Comparison of ENCODE assay signal across 8 cellular contexts in genomic region chr6:31652925-31653724, GRCh38. TPM values are rescaled to one million over a fixed set of nuclear protein-coding genes. Genes with fewer than 3 reads are reported as not detected.
DNase-seq lines count a peak whose midpoint lies in the region; ATAC-seq and TF ChIP-seq lines count a peak whose summit lies in the region.

No MANE protein-coding gene starts in this region.

- H3K79me2 ChIP-seq in OCI-LY1 (ENCODE audit: insufficient read depth, low read length), result peaks cover 9% of the 10 kb centered on the region; the same call in 1 of the 2 replicates

- no peak overlapping the region for H2AFZ ChIP-seq in OCI-LY1 (ENCODE audit: low read length)

- TF ChIP-seq POLR2A in prostate gland (IDR thresholded peaks at IDR 0.05), result peak; percentile 71

- H3K4me1 ChIP-seq in OCI-LY1 (ENCODE audit: insufficient read depth, low read length, severe bottlenecking) (peaks cover 25% of the 10 kb centered on the region), right atrium auricular region (peaks cover 0 to 24% of the 10 kb centered on the region in 2 donors), prostate gland (replicated peaks) (peaks cover 5% of the 10 kb centered on the region)

- H3K27ac ChIP-seq in OCI-LY1 (ENCODE audit: low read depth, low read length, poor library complexity, severe bottlenecking) (peak overlapping the region; percentile 84), right atrium auricular region (peak overlapping the region; percentile 97 to 98), prostate gland (peak overlapping the region; percentile 97 to 99)

- H3K36me3 ChIP-seq in OCI-LY1 (ENCODE audit: insufficient read depth, low read length) (peaks cover 18% of the 10 kb centered on the region), right atrium auricular region (peaks cover 38% of the 10 kb centered on the region), prostate gland (peaks cover 7 to 13% of the 10 kb centered on the region in 2 donors)

- H3K9ac ChIP-seq in OCI-LY1 (ENCODE audit: low read length), result peak overlapping the region; percentile 87

- 5% methylated on average over 37 of the region's 37 CpGs for WGBS in prostate gland

- H3K9me3 ChIP-seq in OCI-LY1 (ENCODE audit: low read length) (no peaks in the 10 kb centered on the region), right atrium auricular region (no peaks in the 10 kb centered on the region), prostate gland (no peaks in the 10 kb centered on the region)

- H3F3A ChIP-seq in OCI-LY1 (ENCODE audit: insufficient read depth, low read length), result no peaks in the 10 kb centered on the region

- intact Hi-C loops in prostate gland (cut with DNase I), result no loop called here

- DNase-seq in COLO668 (lab: John Stamatoyannopoulos, UW; ENCODE audit: unreplicated experiment) (peak; percentile 86), right atrium auricular region (ENCODE audit: low spot score) (peak; percentile 93), prostate gland (ENCODE audit: low spot score) (peak; percentile 86), LoVo (ENCODE audit: low spot score) (no peak)
- peak; percentile 67 for DNase-seq in activated naive CD8-positive, alpha-beta T cell treated with anti-CD3 and anti-CD28 coated beads, Interleukin-2, amount 50 U/mL, for 16 hours (ENCODE audit: low read depth, low spot score)

- peak overlapping the region; percentile 91 for H3K4me2 ChIP-seq in OCI-LY1 (ENCODE audit: low read length)

- TF ChIP-seq CTCF in OCI-LY1 (IDR thresholded peaks at IDR 0.05; ENCODE audit: low read length) (peak; percentile 33; the same call in 1 of the 2 replicates), right atrium auricular region (IDR thresholded peaks at IDR 0.05) (peak in 1 of 2 donors; percentile 30), prostate gland (IDR thresholded peaks at IDR 0.05) (no peak)

- H3K27me3 ChIP-seq in OCI-LY1 (ENCODE audit: insufficient read depth, low read length) (no peaks in the 10 kb centered on the region), right atrium auricular region (no peaks in the 10 kb centered on the region), prostate gland (replicated peaks; ENCODE audit: insufficient read depth) (no peaks in the 10 kb centered on the region)

- H4K20me1 ChIP-seq in OCI-LY1 (ENCODE audit: insufficient read depth, low read length), result no peaks in the 10 kb centered on the region

- ATAC-seq in GM19025 (IDR thresholded peaks at IDR 0.05; ENCODE audit: low read depth, unreplicated experiment) (peak; percentile 50), HG03135 (IDR thresholded peaks at IDR 0.05; ENCODE audit: unreplicated experiment) (peak; percentile 71)

- H3K4me3 ChIP-seq in OCI-LY1 (ENCODE audit: low read depth, low read length, poor library complexity, severe bottlenecking), result peak overlapping the region; percentile 85
- H3K4me3 ChIP-seq in right atrium auricular region, result peak overlapping the region; percentile 72 to 81
- H3K4me3 ChIP-seq in prostate gland, result peak overlapping the region; percentile 64 to 72

- H3K9me2 ChIP-seq in OCI-LY1 (ENCODE audit: low read depth, low read length), result no peaks in the 10 kb centered on the region

RNA-seq across cellular contexts. Expression of gene BAG6, which starts 0.7 kb away (rescaled TPM):
- total RNA-seq in right atrium auricular region (100 to 1,000 TPM; 209 to 306 TPM), prostate gland (100 to 1,000 TPM; 261 to 537 TPM)

RNA-seq across cellular contexts. Expression of gene APOM, which starts 2.6 kb away (rescaled TPM):
- total RNA-seq in right atrium auricular region (1 to 10 TPM; 1.0 to 1.2 TPM), prostate gland (1 to 10 TPM; 1.6 to 6.8 TPM)

RNA-seq across cellular contexts. Expression of gene C6orf47, which starts 7.5 kb away (rescaled TPM):
- total RNA-seq in right atrium auricular region, result 10 to 100 TPM; 17.8 to 19.2 TPM
- 10 to 100 TPM; 25.5 to 30.1 TPM for total RNA-seq in prostate gland

RNA-seq across cellular contexts. Expression of gene GPANK1, which starts 11.7 kb away (rescaled TPM):
- total RNA-seq in right atrium auricular region (10 to 100 TPM; 14.7 to 20.0 TPM), prostate gland (10 to 100 TPM; 19.7 to 28.1 TPM)

RNA-seq across cellular contexts. Expression of gene CSNK2B, which starts 12.8 kb away (rescaled TPM):
- total RNA-seq in right atrium auricular region, result 100 to 1,000 TPM; 242 to 243 TPM
- 100 to 1,000 TPM; 214 to 285 TPM for total RNA-seq in prostate gland
